Comparison of ENCODE assay signal across 8 cellular contexts in the genomic region with DNA sequence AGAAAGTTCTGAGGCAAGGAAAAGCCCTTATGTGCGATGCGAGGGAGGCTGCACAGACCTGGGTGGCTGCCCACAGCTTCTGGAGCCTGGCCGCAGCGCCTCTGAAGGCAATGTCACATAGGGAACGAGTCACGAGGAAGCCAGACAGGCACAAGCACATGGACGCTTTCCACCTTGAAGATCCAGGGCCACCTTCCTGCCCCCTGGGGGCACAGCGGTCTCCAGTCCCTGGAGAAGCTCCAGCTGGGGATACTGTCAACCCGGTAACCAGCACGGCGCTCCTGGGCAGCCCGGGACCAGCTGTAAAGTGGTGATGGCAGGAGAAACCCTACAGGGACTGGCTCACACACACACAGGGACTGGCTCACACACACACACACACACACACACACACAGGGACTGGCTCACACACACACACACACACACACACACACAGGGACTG.
DNase-seq lines count a peak whose midpoint lies in the region; ATAC-seq and TF ChIP-seq lines count a peak whose summit lies in the region.

No MANE protein-coding gene starts in this region.

- H3K27me3 ChIP-seq in brain microvascular endothelial cell (replicated peaks), result no peaks in the 10 kb centered on the region
- H3K27me3 ChIP-seq in layer of hippocampus (ENCODE audit: control insufficient read depth, insufficient read depth, low read length), result no peaks in the 10 kb centered on the region
- H3K27me3 ChIP-seq in gastrocnemius medialis, result no peaks in the 10 kb centered on the region

- ATAC-seq in gastrocnemius medialis, result no peak
- no peak; the same call in 1 of the 2 replicates for ATAC-seq in WTC11

- H3K27ac Mint-ChIP-seq in HFFc6 (no peak overlapping the region), WTC11 (no peak overlapping the region)

- H3K36me3 ChIP-seq in brain microvascular endothelial cell (replicated peaks) (no peaks in the 10 kb centered on the region), gastrocnemius medialis (no peaks in the 10 kb centered on the region)

- no peaks in the 10 kb centered on the region for H3K4me1 ChIP-seq in gastrocnemius medialis

- DNase-seq in HFFc6 (peak; percentile 11), brain microvascular endothelial cell (no peak), gastrocnemius medialis (no peak), WTC11 (ENCODE audit: low spot score) (no peak), erythroblast (lab: John Stamatoyannopoulos, UW) (no peak), NCI-H146 treated with DMSO at 0.1 percent for 48 hours (lab: John Stamatoyannopoulos, UW; ENCODE audit: unreplicated experiment) (no peak)

- no peaks in the 10 kb centered on the region for H3K9me3 Mint-ChIP-seq in HFFc6
- peaks cover 22% of the 10 kb centered on the region for H3K9me3 Mint-ChIP-seq in WTC11

- TF ChIP-seq POLR2A in gastrocnemius medialis (IDR thresholded peaks at IDR 0.05), result no peak
- no peak for TF ChIP-seq POLR2A in erythroblast (IDR thresholded peaks at IDR 0.05; ENCODE audit: low read length)

- POLR2A ChIA-PET in WTC11 (lab: Charles Lee), result no interaction called here

- CTCF ChIA-PET in WTC11 (lab: Charles Lee), result no interaction called here

- H3K9me3 ChIP-seq in gastrocnemius medialis, result no peaks in the 10 kb centered on the region

- peaks cover 11% of the 10 kb centered on the region for H3K27me3 Mint-ChIP-seq in HFFc6 (ENCODE audit: insufficient read depth)
- no peaks in the 10 kb centered on the region for H3K27me3 Mint-ChIP-seq in WTC11 (ENCODE audit: low read depth)

- in situ Hi-C loops in brain microvascular endothelial cell (cut with HindIII; ENCODE audit: low pct_ligation_motif_present, low sequenced_read_pairs), result no loop called here
- in situ Hi-C loops in gastrocnemius medialis (cut with MboI; ENCODE audit: low sequenced_read_pairs in 4 of 4), result no loop called here

- H3K4me1 Mint-ChIP-seq in HFFc6 (ENCODE audit: low read depth) (peaks cover 10% of the 10 kb centered on the region; the same call in 1 of the 2 replicates), WTC11 (peaks cover 17% of the 10 kb centered on the region)

- intact Hi-C loops in gastrocnemius medialis (cut with DNase I; ENCODE audit: low total_unique reads), result no loop called here

- TF ChIP-seq CTCF in HFFc6 (IDR thresholded peaks at IDR 0.05), result no peak
- peak; percentile 1 for TF ChIP-seq CTCF in brain microvascular endothelial cell (IDR thresholded peaks at IDR 0.05; ENCODE audit: low read depth, low read length, missing control alignments)
- TF ChIP-seq CTCF in gastrocnemius medialis (IDR thresholded peaks at IDR 0.05 in 4 of 5, conservative IDR thresholded peaks at IDR 0.05 in 1 of 5), result no peak
- TF ChIP-seq CTCF in WTC11 (IDR thresholded peaks at IDR 0.05), result no peak

- no peak overlapping the region for H3K27ac ChIP-seq in brain microvascular endothelial cell
- H3K27ac ChIP-seq in layer of hippocampus (ENCODE audit: low read depth, low read length), result peak overlapping the region; percentile 21
- H3K27ac ChIP-seq in temporal lobe (ENCODE audit: low read depth, low read length), result peak overlapping the region; percentile 36
- no peak overlapping the region for H3K27ac ChIP-seq in gastrocnemius medialis

- H3K4me3 Mint-ChIP-seq in HFFc6 (peak overlapping the region; percentile 79), WTC11 (no peak overlapping the region)

- H3K4me3 ChIP-seq in brain microvascular endothelial cell (ENCODE audit: low read depth, low read length) (peak overlapping the region; percentile 46), gastrocnemius medialis (no peak overlapping the region)

- H3K36me3 Mint-ChIP-seq in HFFc6 (ENCODE audit: low read depth) (no peaks in the 10 kb centered on the region), WTC11 (peaks cover 12% of the 10 kb centered on the region)

TF ChIP-seq in WTC11, 78 proteins besides CTCF, POLR2A, EP300 and RAD21:
- TF ChIP-seq FOXJ3 (CRISPR knock-in tag; IDR thresholded peaks at IDR 0.05; ENCODE audit: borderline replicate concordance), result no peak
- TF ChIP-seq FOXP1 (CRISPR knock-in tag; IDR thresholded peaks at IDR 0.05; ENCODE audit: borderline replicate concordance), result no peak
- TF ChIP-seq NFYB (CRISPR knock-in tag; conservative IDR thresholded peaks at IDR 0.05; ENCODE audit: low read depth), result no peak
- no peak for TF ChIP-seq RELA (CRISPR knock-in tag; IDR thresholded peaks at IDR 0.05; ENCODE audit: borderline replicate concordance)
- no peak for TF ChIP-seq IRF2 (CRISPR knock-in tag; IDR thresholded peaks at IDR 0.05; ENCODE audit: borderline replicate concordance, low read depth)
- no peak for TF ChIP-seq SMAD4 (CRISPR knock-in tag; IDR thresholded peaks at IDR 0.05)
TF ChIP-seq in WTC11: peak in this region for 0.

Comparison
In these comparisons a context has a peak if more than half of its experiments do, and no peak if none do; other contexts are left out.
1. H3K27ac ChIP-seq: peak in layer of hippocampus (single experiment) and temporal lobe (single experiment); none in brain microvascular endothelial cell (single experiment) and gastrocnemius medialis (0 of 4).